In genomic region chr19:1261512-1261862, GRCh38 we compare ENCODE assay signal across 8 cellular contexts. TPM values are rescaled to one million over a fixed set of nuclear protein-coding genes. Genes with fewer than 3 reads are reported as not detected.
A peak's percentile ranks its signal among the peaks of the same experiment; 100 is the strongest.
DNase-seq lines count a peak whose midpoint lies in the region; ATAC-seq, FAIRE-seq and TF ChIP-seq lines count a peak whose summit lies in the region.

No MANE protein-coding gene starts in this region.

- peaks cover 5% of the 10 kb centered on the region; the same call in 1 of the 2 replicates for H3K79me2 ChIP-seq in OCI-LY3 (ENCODE audit: low read length)

- no peaks in the 10 kb centered on the region for H4K20me1 ChIP-seq in OCI-LY3 (ENCODE audit: insufficient read depth, low read length)

- H3K4me1 Mint-ChIP-seq in nephron = peaks cover 50% of the 10 kb centered on the region

- peak overlapping the region; percentile 81 for H3K9ac ChIP-seq in OCI-LY3 (ENCODE audit: low read length)

- peaks cover 14% of the 10 kb centered on the region for H3K36me3 ChIP-seq in OCI-LY3 (replicated peaks; ENCODE audit: low read depth, low read length)

- H2AFZ ChIP-seq in OCI-LY3 (ENCODE audit: low read depth, low read length) = no peak overlapping the region

- DNase-seq in GM12864 (ENCODE audit: low read depth) (no peak), ecto neural progenitor cell (ENCODE audit: low spot score) (peak; percentile 71), GM12892 (ENCODE audit: insufficient read length) (no peak)

- H3K4me2 ChIP-seq in OCI-LY3 (ENCODE audit: low read length) = peak overlapping the region; percentile 88

- H3K27ac ChIP-seq in OCI-LY3 (ENCODE audit: low read length) = peak overlapping the region; percentile 65

- peak overlapping the region; percentile 91 to 98 (median 95) for H3K27ac Mint-ChIP-seq in nephron

- no peaks in the 10 kb centered on the region for H3K9me3 Mint-ChIP-seq in nephron

- TF ChIP-seq POLR2A in GM12892 (IDR thresholded peaks at IDR 0.05; ENCODE audit: low read depth, low read length) = no peak

- ATAC-seq in GM21786 (IDR thresholded peaks at IDR 0.05; ENCODE audit: unreplicated experiment) (no peak), HG02973 (IDR thresholded peaks at IDR 0.05; ENCODE audit: unreplicated experiment) (no peak), GM19452 (IDR thresholded peaks at IDR 0.05; ENCODE audit: unreplicated experiment) (no peak)

- H3K4me3 ChIP-seq in GM12864 (ENCODE audit: low read depth, low read length) (peak overlapping the region; percentile 72), OCI-LY3 (ENCODE audit: low read length) (peak overlapping the region; percentile 81)

- no peaks in the 10 kb centered on the region for H3K9me3 ChIP-seq in OCI-LY3 (ENCODE audit: insufficient read depth, low read length)

- peaks cover 6% of the 10 kb centered on the region for H3K27me3 Mint-ChIP-seq in nephron (ENCODE audit: low read depth)

- H3K36me3 Mint-ChIP-seq in nephron (ENCODE audit: low read depth) = peaks cover 13% of the 10 kb centered on the region

- peaks cover 4% of the 10 kb centered on the region; the same call in 1 of the 2 replicates for H3K27me3 ChIP-seq in OCI-LY3 (ENCODE audit: low read depth, low read length)

- no peak for FAIRE-seq in GM12892 (lab: Jason Lieb, UNC)

- H3K4me3 Mint-ChIP-seq in nephron = peak overlapping the region; percentile 86 to 90 (median 88)

- peaks cover 52% of the 10 kb centered on the region for H3K4me1 ChIP-seq in OCI-LY3 (ENCODE audit: low read length)

- TF ChIP-seq CTCF in GM12864 (IDR thresholded peaks at IDR 0.05; ENCODE audit: low read depth, low read length, missing control alignments) (peak; percentile 39), OCI-LY3 (IDR thresholded peaks at IDR 0.05; ENCODE audit: low read depth, low read length) (no peak), nephron (IDR thresholded peaks at IDR 0.05; ENCODE audit: unreplicated experiment in 3 of 3) (peak in 2 of 3 experiments; percentile 15 to 21)

RNA-seq across cellular contexts. Expression of gene CIRBP, which starts 7.6 kb away (rescaled TPM):
- polyA plus RNA-seq in GM12892 (2012; ENCODE audit: missing spikeins) = 276 TPM

RNA-seq across cellular contexts. Expression of gene MIDN, which starts 13.1 kb away (rescaled TPM):
- polyA plus RNA-seq in GM12892 (2012; ENCODE audit: missing spikeins) = 8.9 TPM

RNA-seq across cellular contexts. Expression of gene FAM174C, which starts 13.8 kb away (rescaled TPM):
- polyA plus RNA-seq in GM12892 (2012; ENCODE audit: missing spikeins) = 20.2 TPM

RNA-seq across cellular contexts. Expression of gene ATP5F1D, which starts 19.9 kb away (rescaled TPM):
- 63.3 TPM for polyA plus RNA-seq in GM12892 (2012; ENCODE audit: missing spikeins)

RNA-seq across cellular contexts. Expression of gene CBARP, which starts 23.7 kb away (rescaled TPM):
- polyA plus RNA-seq in GM12892 (2012; ENCODE audit: missing spikeins) = not detected
